ENCODE assay signal across 26 cellular contexts in genomic region chr3:177203689-177204395, GRCh38.
"Had no signal": no experiment of that assay in that cellular context is flagged by ENCODE, and none has a peak within 500 bp of the region (broad histone marks: within the 10 kb centered on the region; RNA-seq: fewer than 3 reads in every experiment).

No MANE protein-coding gene starts in this region.

- H3K4me3 ChIP-seq: esophagus muscularis mucosa, gastrocnemius medialis had no signal

- H3K4me3 Mint-ChIP-seq: activated CD4-positive, alpha-beta memory T cell treated with anti-CD3 and anti-CD28 coated beads for 36 hours; activated CD4-positive, alpha-beta T cell treated with anti-CD3 and anti-CD28 coated beads for 36 hours; activated CD4-positive, alpha-beta T cell treated with anti-CD3 and anti-CD28 coated beads, Interleukin-2, amount 10 ng/mL, durations not matched to agents 24 days and 14 days; activated CD8-positive, alpha-beta T cell treated with anti-CD3 and anti-CD28 coated beads, Interleukin-2, amount 10 ng/mL, durations not matched to agents 7 days and 5 days; activated naive CD8-positive, alpha-beta T cell; activated T-cell treated with anti-CD3 and anti-CD28 coated beads, Interleukin-2, amount 50 U/mL, for 4 hours; central memory CD8-positive, alpha-beta T cell; effector memory CD8-positive, alpha-beta T cell had no signal

- H3K36me3 Mint-ChIP-seq: activated CD4-positive, alpha-beta memory T cell treated with anti-CD3 and anti-CD28 coated beads for 36 hours; activated naive CD8-positive, alpha-beta T cell had no signal

- H3K27me3 ChIP-seq: brain microvascular endothelial cell, esophagus muscularis mucosa, foreskin keratinocyte, gastrocnemius medialis had no signal

- DNase-seq: activated CD4-positive, alpha-beta memory T cell treated with anti-CD3 and anti-CD28 coated beads for 36 hours; activated CD4-positive, alpha-beta T cell treated with anti-CD3 and anti-CD28 coated beads for 36 hours; activated CD4-positive, alpha-beta T cell treated with anti-CD3 and anti-CD28 coated beads, Interleukin-2, amount 10 ng/mL, durations not matched to agents 24 days and 14 days; activated CD4-positive, CD25-positive, alpha-beta regulatory T cell; activated CD4-positive, CD25-positive, alpha-beta regulatory T cell treated with anti-CD3 and anti-CD28 coated beads, Interleukin-2, amount 50 U/mL, for 72 hours; activated CD8-positive, alpha-beta T cell treated with anti-CD3 and anti-CD28 coated beads, Interleukin-2, amount 10 ng/mL, durations not matched to agents 7 days and 5 days; activated effector memory CD4-positive, alpha-beta T cell treated with Interleukin-2 at 50 U/mL for 16 hours; activated gamma-delta T cell treated with Interleukin-2 at 50 U/mL for 16 hours; activated naive CD4-positive, alpha-beta T cell treated with anti-CD3 and anti-CD28 coated beads, Interleukin-2, amount 50 U/mL, for 16 hours; activated naive CD4-positive, alpha-beta T cell treated with Interleukin-2 at 50 U/mL for 16 hours; activated T-cell treated with anti-CD3 and anti-CD28 coated beads, Interleukin-2, amount 50 U/mL, for 4 hours; amniotic stem cell; anterior cingulate cortex; brain microvascular endothelial cell; cortex of kidney; dermis blood vessel endothelial cell; effector CD4-positive, alpha-beta T cell; effector memory CD8-positive, alpha-beta T cell; erythroblast; foreskin keratinocyte; gastrocnemius medialis; glutamatergic neuron had no signal

- H3K9me3 ChIP-seq: esophagus muscularis mucosa, gastrocnemius medialis had no signal

- H3K27ac Mint-ChIP-seq: activated T-helper 17 cell treated with anti-CD3 and anti-CD28 coated beads, Interleukin-2, amount 50 U/mL, for 72 hours had no signal

- H3K27ac ChIP-seq: brain microvascular endothelial cell, esophagus muscularis mucosa, foreskin keratinocyte, gastrocnemius medialis had no signal

- H3K27me3 Mint-ChIP-seq: activated CD4-positive, alpha-beta memory T cell treated with anti-CD3 and anti-CD28 coated beads for 36 hours; activated CD4-positive, alpha-beta T cell treated with anti-CD3 and anti-CD28 coated beads for 36 hours; activated CD4-positive, alpha-beta T cell treated with anti-CD3 and anti-CD28 coated beads, Interleukin-2, amount 10 ng/mL, durations not matched to agents 24 days and 14 days; activated naive CD8-positive, alpha-beta T cell; activated T-helper 17 cell treated with anti-CD3 and anti-CD28 coated beads, Interleukin-2, amount 50 U/mL, for 72 hours; central memory CD8-positive, alpha-beta T cell; effector memory CD8-positive, alpha-beta T cell had no signal

- H3K36me3 ChIP-seq: brain microvascular endothelial cell, esophagus muscularis mucosa, gastrocnemius medialis had no signal

- H3K9me3 Mint-ChIP-seq: activated CD4-positive, alpha-beta memory T cell treated with anti-CD3 and anti-CD28 coated beads for 36 hours; activated CD4-positive, alpha-beta T cell treated with anti-CD3 and anti-CD28 coated beads, Interleukin-2, amount 10 ng/mL, durations not matched to agents 24 days and 14 days; activated T-cell treated with anti-CD3 and anti-CD28 coated beads, Interleukin-2, amount 50 U/mL, for 4 hours; activated T-helper 17 cell treated with anti-CD3 and anti-CD28 coated beads, Interleukin-2, amount 50 U/mL, for 72 hours; central memory CD8-positive, alpha-beta T cell; effector memory CD8-positive, alpha-beta T cell had no signal

- ATAC-seq: activated CD4-positive, alpha-beta T cell treated with anti-CD3 and anti-CD28 coated beads for 36 hours; activated CD8-positive, alpha-beta T cell treated with anti-CD3 and anti-CD28 coated beads, Interleukin-2, amount 10 ng/mL, durations not matched to agents 7 days and 5 days; activated T-cell treated with anti-CD3 and anti-CD28 coated beads, Interleukin-2, amount 50 U/mL, for 4 hours; activated T-helper 17 cell treated with anti-CD3 and anti-CD28 coated beads, Interleukin-2, amount 50 U/mL, for 72 hours; effector memory CD8-positive, alpha-beta T cell; foreskin keratinocyte; gastrocnemius medialis had no signal
